In the genomic region with DNA sequence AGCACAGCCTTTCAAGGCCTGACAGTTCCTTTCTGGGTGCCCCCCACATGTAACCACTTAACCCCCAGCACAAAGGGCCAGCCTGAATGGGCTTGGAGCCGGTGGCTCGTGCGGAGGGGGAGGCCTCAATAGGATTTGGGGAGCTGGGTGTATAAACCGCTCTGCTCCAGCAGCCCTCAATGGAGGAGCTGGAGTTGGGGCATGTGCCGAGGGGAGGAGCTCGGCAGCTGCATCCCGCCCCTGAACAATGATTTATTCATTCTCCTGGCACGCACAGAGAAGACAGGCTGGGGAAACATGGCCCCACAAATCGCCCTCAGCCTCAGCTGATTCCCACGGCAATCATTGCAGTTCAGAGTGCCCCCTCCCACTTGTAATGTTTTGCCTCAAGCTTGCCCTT, we compare ENCODE assay signal across 1 cellular context.
TF ChIP-seq lines count a peak whose summit lies in the region.

No MANE protein-coding gene starts in this region.

TF ChIP-seq in IMR-90, 13 proteins besides CTCF, POLR2A, EP300 and RAD21:
- no peak for TF ChIP-seq ELK1 (IDR thresholded peaks at IDR 0.05; ENCODE audit: borderline replicate concordance, low read depth, low read length)
